8 cellular contexts compared by ENCODE assay signal in genomic region chr20:63519765-63520593, GRCh38. TPM values are rescaled to one million over a fixed set of nuclear protein-coding genes. Genes with fewer than 3 reads are reported as not detected.
DNase-seq lines count a peak whose midpoint lies in the region; ATAC-seq, FAIRE-seq and TF ChIP-seq lines count a peak whose summit lies in the region.

No MANE protein-coding gene starts in this region.

- H3K27ac ChIP-seq in pancreas: peak overlapping the region; percentile 90 to 99 (median 99)

- TF ChIP-seq CTCF in pancreas (IDR thresholded peaks at IDR 0.05): no peak

- ATAC-seq in HG02938 (IDR thresholded peaks at IDR 0.05; ENCODE audit: unreplicated experiment) (peak; percentile 41), pancreas (peak; percentile 39 to 64 (median 54))

- intact Hi-C loops in pancreas (cut with DNase I): no loop called here

- H3K9me3 ChIP-seq in pancreas: no peaks in the 10 kb centered on the region

- H3K4me3 ChIP-seq in pancreas: peak overlapping the region; percentile 70 to 91 (median 84)

- WGBS in pancreas, 2 donors: 1 to 2% methylated on average over 59 to 73 of the region's 73 CpGs

- H3K4me1 ChIP-seq in pancreas: peaks cover 6 to 8% (median 7%) of the 10 kb centered on the region in 3 donors

- no peaks in the 10 kb centered on the region for H3K36me3 ChIP-seq in pancreas

- FAIRE-seq in pancreas (lab: Jason Lieb, UNC): no peak

- no peaks in the 10 kb centered on the region for H3K27me3 ChIP-seq in pancreas

- peak; percentile 58 for DNase-seq in SIG-M5 treated with dmso at 0.1 percent for 504 hours (lab: John Stamatoyannopoulos, UW; ENCODE audit: unreplicated experiment)
- no peak for DNase-seq in SIG-M5 (lab: John Stamatoyannopoulos, UW)
- peak; percentile 51 for DNase-seq in NCI-H345 treated with DMSO at 0.1 percent for 48 hours (lab: John Stamatoyannopoulos, UW; ENCODE audit: unreplicated experiment)
- DNase-seq in activated T-helper 9 cell treated with anti-CD3 and anti-CD28 coated beads, Interleukin-2, amount 50 U/mL, for 16 hours (ENCODE audit: low read depth): peak; percentile 44
- DNase-seq in germinal center (ENCODE audit: low spot score): peak; percentile 71
- peak; percentile 55 to 90 (median 76) for DNase-seq in pancreas
- peak; percentile 84 for DNase-seq in ureter (ENCODE audit: low spot score)

RNA-seq across cellular contexts. Expression of gene PPDPF, which starts 0.6 kb away (rescaled TPM):
- total RNA-seq in pancreas (100 to 1,000 TPM in 4 of 6 donors, 10 to 100 TPM in 2; 77.7 to 194 (median 134) TPM), ureter (507 TPM)
- 100 to 1,000 TPM; 205 to 224 TPM for polyA plus RNA-seq in pancreas

RNA-seq across cellular contexts. Expression of gene PTK6, which starts 17.2 kb away (rescaled TPM):
- total RNA-seq in pancreas (1 to 10 TPM in 3 of 6 donors, under 1 TPM in 3; 0.61 to 4.5 (median 1.2) TPM), ureter (55.1 TPM)
- polyA plus RNA-seq in pancreas: 1 to 10 TPM in 1 of 2 donors, under 1 TPM in 1; 0.91 to 2.6 TPM

RNA-seq across cellular contexts. Expression of gene EEF1A2, which starts 21.1 kb away (rescaled TPM):
- total RNA-seq in pancreas (10 to 100 TPM in 4 of 6 donors, 1 to 10 TPM in 2; 5.0 to 22.9 (median 15.4) TPM), ureter (20.2 TPM)
- polyA plus RNA-seq in pancreas: 10 to 100 TPM; 28.2 to 86.9 TPM

RNA-seq across cellular contexts. Expression of gene SRMS, which starts 27.6 kb away (rescaled TPM):
- not detected for total RNA-seq in pancreas
- not detected for polyA plus RNA-seq in pancreas
- 0.26 TPM for total RNA-seq in ureter

RNA-seq across cellular contexts. Expression of gene FNDC11, which starts 34.0 kb away (rescaled TPM):
- total RNA-seq in pancreas: under 1 TPM in 4 of 6 donors, not detected in 2; 0.06 to 0.25 (median 0.09) TPM
- polyA plus RNA-seq in pancreas: under 1 TPM; 0.27 to 0.35 TPM
- 1.6 TPM for total RNA-seq in ureter

Comparison
In these comparisons a context has a peak if more than half of its experiments do, and no peak if none do; other contexts are left out.
1. RNA of gene PTK6, which starts 17.2 kb away (total RNA-seq): 55.1 TPM in ureter (single experiment); 0.61 to 4.5 TPM in pancreas; every median in the first group is over 10 times any median in the second.